Comparison of ENCODE assay signal across 12 cellular contexts in the genomic region with DNA sequence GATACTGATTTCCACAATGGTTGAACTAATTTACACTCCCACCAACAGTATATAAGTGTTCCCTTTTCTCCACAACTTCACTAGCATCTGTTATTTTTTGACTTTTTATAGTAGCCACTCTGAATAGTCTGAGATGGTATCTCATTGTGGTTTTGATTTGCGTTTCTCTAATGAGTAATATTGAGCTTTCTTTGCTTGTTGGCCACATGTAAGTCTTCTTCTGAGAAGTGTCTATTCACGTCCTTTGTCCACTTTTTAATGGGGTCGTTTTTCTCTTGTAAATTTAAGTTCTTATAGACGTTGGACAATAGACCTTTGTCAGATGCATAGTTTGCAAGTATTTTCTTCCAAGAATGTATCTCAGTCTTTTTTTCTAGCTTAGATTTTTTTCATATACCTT. TPM values are rescaled to one million over a fixed set of nuclear protein-coding genes. Genes with fewer than 3 reads are reported as not detected.
DNase-seq lines count a peak whose midpoint lies in the region; ATAC-seq lines count a peak whose summit lies in the region.
"Had no signal": no experiment of that assay in that cellular context is flagged by ENCODE, and none has a peak within 500 bp of the region (broad histone marks: within the 10 kb centered on the region; RNA-seq: fewer than 3 reads in every experiment).

No MANE protein-coding gene starts in this region.

- DNase-seq in EL = peak; percentile 21
- DNase-seq in NCI-H1417 treated with DMSO at 0.1 percent for 48 hours (lab: John Stamatoyannopoulos, UW) = no peak
- no peak for DNase-seq in DMS153 treated with DMSO at 0.1 percent for 48 hours (lab: John Stamatoyannopoulos, UW; ENCODE audit: unreplicated experiment)
- DNase-seq in NK-92 treated with Interleukin-12 subunit alpha and Interleukin-12 subunit beta, amount 100 ng/mL, for 24 hours (lab: John Stamatoyannopoulos, UW) = no peak
- no peak for DNase-seq in ureter (ENCODE audit: low spot score)
- DNase-seq: activated CD8-positive, alpha-beta memory T cell treated with anti-CD3 and anti-CD28 coated beads, Interleukin-2, amount 50 U/mL, for 4 hours; left lung; NCI-H2171 treated with DMSO at 0.1 percent for 48 hours; uterus had no signal

- ATAC-seq in GM18868 (IDR thresholded peaks at IDR 0.05; ENCODE audit: unreplicated experiment) = peak; percentile 79
- ATAC-seq in HG02642 (IDR thresholded peaks at IDR 0.05; ENCODE audit: poor library complexity, unreplicated experiment) = peak; percentile 67
- ATAC-seq in HG03565 (IDR thresholded peaks at IDR 0.05; ENCODE audit: unreplicated experiment) = peak; percentile 51
- ATAC-seq: left lung had no signal

RNA-seq across cellular contexts. Expression of gene FBXW7, which starts 10.0 kb away (rescaled TPM):
- 70.3 TPM for total RNA-seq in ureter
